1 cellular context compared by ENCODE assay signal in genomic region chr1:21992186-21992585, GRCh38.
TF ChIP-seq lines count a peak whose summit lies in the region.

No MANE protein-coding gene starts in this region.

TF ChIP-seq in HepG2, 621 proteins besides CTCF, POLR2A, EP300 and RAD21:
- TF ChIP-seq ZNF121 (CRISPR knock-in tag; IDR thresholded peaks at IDR 0.05): peak; percentile 84
